11 cellular contexts compared by ENCODE assay signal in genomic region chr12:32561931-32562341, GRCh38.
A peak's percentile ranks its signal among the peaks of the same experiment; 100 is the strongest.
DNase-seq lines count a peak whose midpoint lies in the region; ATAC-seq and TF ChIP-seq lines count a peak whose summit lies in the region.
"Had no signal": no experiment of that assay in that cellular context is flagged by ENCODE, and none has a peak within 500 bp of the region (broad histone marks: within the 10 kb centered on the region; RNA-seq: fewer than 3 reads in every experiment).

No MANE protein-coding gene starts in this region.

- no peaks in the 10 kb centered on the region for H3K9me3 ChIP-seq in gastroesophageal sphincter
- H3K9me3 ChIP-seq in psoas muscle: no peaks in the 10 kb centered on the region

- H3K4me1 ChIP-seq in gastroesophageal sphincter (peaks cover 0 to 70% (median 14%) of the 10 kb centered on the region in 3 donors), psoas muscle (peaks cover 49% of the 10 kb centered on the region)

- peaks cover 28% of the 10 kb centered on the region for H3K36me3 Mint-ChIP-seq in WTC11
- H3K36me3 Mint-ChIP-seq: naive thymus-derived CD4-positive, alpha-beta T cell had no signal

- 73 to 79% methylated on average over 10 to 11 of the region's 11 CpGs for WGBS in gastroesophageal sphincter (ENCODE audit: low coverage in 1 of 2), 2 donors
- 70 to 73% (median 71%) methylated on average over 11 of the region's 11 CpGs for WGBS in psoas muscle, 3 donors

- H3K27me3 ChIP-seq in gastroesophageal sphincter: no peaks in the 10 kb centered on the region
- no peaks in the 10 kb centered on the region for H3K27me3 ChIP-seq in psoas muscle (ENCODE audit: insufficient read depth in 3 of 3, low read length in 2 of 3)

- H3K36me3 ChIP-seq in gastroesophageal sphincter (peaks cover 0 to 11% of the 10 kb centered on the region in 2 donors), psoas muscle (ENCODE audit: insufficient read depth in 1 of 2, low read depth in 1 of 2) (peaks cover 3 to 10% of the 10 kb centered on the region in 2 donors)

- H3K27ac Mint-ChIP-seq in WTC11: peak overlapping the region; percentile 83
- H3K27ac Mint-ChIP-seq: naive thymus-derived CD4-positive, alpha-beta T cell had no signal

- H3K27ac ChIP-seq in gastroesophageal sphincter (peak overlapping the region in 3 of 4 donors; percentile 11 to 36 (median 16)), psoas muscle (peak overlapping the region; percentile 69)
- H3K27ac ChIP-seq: C4-2B had no signal

- CTCF ChIA-PET in WTC11 (lab: Charles Lee): no interaction called here

- POLR2A ChIA-PET in WTC11 (lab: Charles Lee): no interaction called here

- no peak overlapping the region for H3K4me3 Mint-ChIP-seq in WTC11
- H3K4me3 Mint-ChIP-seq: naive thymus-derived CD4-positive, alpha-beta T cell had no signal

- H3K4me1 Mint-ChIP-seq in WTC11: peaks cover 53% of the 10 kb centered on the region

- H3K9me3 Mint-ChIP-seq in WTC11: peaks cover 6% of the 10 kb centered on the region

- H3K4me3 ChIP-seq in gastroesophageal sphincter: no peak overlapping the region
- H3K4me3 ChIP-seq in psoas muscle: no peak overlapping the region

- TF ChIP-seq POLR2A in gastroesophageal sphincter (IDR thresholded peaks at IDR 0.05): no peak

- H3K27me3 Mint-ChIP-seq in WTC11 (ENCODE audit: low read depth): no peaks in the 10 kb centered on the region
- H3K27me3 Mint-ChIP-seq: naive thymus-derived CD4-positive, alpha-beta T cell had no signal

- DNase-seq in COLO829 (ENCODE audit: low spot score): peak; percentile 63
- no peak for DNase-seq in WTC11 (ENCODE audit: low spot score)
- no peak for DNase-seq in psoas muscle
- DNase-seq in NOMO-1 treated with DMSO at 0.1 percent for 48 hours (lab: John Stamatoyannopoulos, UW; ENCODE audit: unreplicated experiment): no peak
- DNase-seq in HuH-7.5 (ENCODE audit: low spot score): no peak
- DNase-seq in inferior parietal cortex (ENCODE audit: extremely low spot score): no peak
- DNase-seq: naive thymus-derived CD4-positive, alpha-beta T cell; NCI-H1694 had no signal

- no peak for TF ChIP-seq EP300 in gastroesophageal sphincter (IDR thresholded peaks at IDR 0.05)

- intact Hi-C loops in psoas muscle (cut with DNase I): loop anchor here in 1 of 2 donors (10.0 kb wide), 1 partner anchor 107 kb away; no protein-coding TSS in a partner anchor

- TF ChIP-seq CTCF in WTC11 (IDR thresholded peaks at IDR 0.05): no peak
- TF ChIP-seq CTCF in gastroesophageal sphincter (IDR thresholded peaks at IDR 0.05): no peak
- no peak for TF ChIP-seq CTCF in psoas muscle (IDR thresholded peaks at IDR 0.05)

- ATAC-seq in WTC11 (no peak), gastroesophageal sphincter (no peak), psoas muscle (no peak), HG02938 (IDR thresholded peaks at IDR 0.05; ENCODE audit: unreplicated experiment) (no peak)
- ATAC-seq: naive thymus-derived CD4-positive, alpha-beta T cell had no signal

TF ChIP-seq in WTC11, 78 proteins besides CTCF, POLR2A, EP300 and RAD21:
- TF ChIP-seq SOX15 (CRISPR knock-in tag; IDR thresholded peaks at IDR 0.05): no peak
- no peak for TF ChIP-seq ZSCAN18 (CRISPR knock-in tag; IDR thresholded peaks at IDR 0.05)
- no peak for TF ChIP-seq ATF2 (CRISPR knock-in tag; IDR thresholded peaks at IDR 0.05; ENCODE audit: borderline replicate concordance, low read depth)
- no peak for TF ChIP-seq PRRX2 (CRISPR knock-in tag; IDR thresholded peaks at IDR 0.05)
- TF ChIP-seq ZMAT4 (CRISPR knock-in tag; IDR thresholded peaks at IDR 0.05): no peak
- TF ChIP-seq MYBL2 (CRISPR knock-in tag; IDR thresholded peaks at IDR 0.05): no peak
- TF ChIP-seq ZNF416 (CRISPR knock-in tag; IDR thresholded peaks at IDR 0.05): no peak
- TF ChIP-seq TP53 (CRISPR knock-in tag; IDR thresholded peaks at IDR 0.05): no peak
- TF ChIP-seq CBFB (CRISPR knock-in tag; IDR thresholded peaks at IDR 0.05; ENCODE audit: low read depth): no peak
- no peak for TF ChIP-seq FOXK1 (CRISPR knock-in tag; IDR thresholded peaks at IDR 0.05)
- no peak for TF ChIP-seq PREB (CRISPR knock-in tag; IDR thresholded peaks at IDR 0.05; ENCODE audit: borderline replicate concordance)
- no peak for TF ChIP-seq JUN (CRISPR knock-in tag; IDR thresholded peaks at IDR 0.05)
- no peak for TF ChIP-seq SMAD4 (CRISPR knock-in tag; IDR thresholded peaks at IDR 0.05)
- TF ChIP-seq ZNF396 (CRISPR knock-in tag; IDR thresholded peaks at IDR 0.05; ENCODE audit: borderline replicate concordance): no peak
- TF ChIP-seq ZNF281 (CRISPR knock-in tag; IDR thresholded peaks at IDR 0.05): no peak
- no peak for TF ChIP-seq NFE2L1 (CRISPR knock-in tag; IDR thresholded peaks at IDR 0.05)
- TF ChIP-seq RELA (CRISPR knock-in tag; IDR thresholded peaks at IDR 0.05; ENCODE audit: borderline replicate concordance): no peak
- no peak for TF ChIP-seq OVOL2 (CRISPR knock-in tag; IDR thresholded peaks at IDR 0.05; ENCODE audit: borderline replicate concordance)
